Comparison of ENCODE assay signal across 27 cellular contexts in genomic region chr19:39277598-39277997, GRCh38. TPM values are rescaled to one million over a fixed set of nuclear protein-coding genes. Genes with fewer than 3 reads are reported as not detected.
A peak's percentile ranks its signal among the peaks of the same experiment; 100 is the strongest.
DNase-seq lines count a peak whose midpoint lies in the region; ATAC-seq and TF ChIP-seq lines count a peak whose summit lies in the region.
"Had no signal": no experiment of that assay in that cellular context is flagged by ENCODE, and none has a peak within 500 bp of the region (broad histone marks: within the 10 kb centered on the region; RNA-seq: fewer than 3 reads in every experiment).

No MANE protein-coding gene starts in this region.

- H3K9me3 Mint-ChIP-seq in neural crest cell, result peaks cover 3% of the 10 kb centered on the region
- H3K9me3 Mint-ChIP-seq: activated CD4-positive, alpha-beta memory T cell treated with anti-CD3 and anti-CD28 coated beads, Interleukin-2, amount 10 ng/mL, durations not matched to agents 7 days and 5 days; GM23338 had no signal

- no peak overlapping the region for H3K4me3 ChIP-seq in fibroblast of villous mesenchyme (ENCODE audit: low read depth, low read length)
- H3K4me3 ChIP-seq in neuronal stem cell (ENCODE audit: low read length in 2 of 2), result no peak overlapping the region
- H3K4me3 ChIP-seq: GM23338 had no signal

- peaks cover 0 to 5% of the 10 kb centered on the region in 2 donors for H3K9me3 ChIP-seq in neuronal stem cell (replicated peaks in 1 of 2; ENCODE audit: control insufficient read depth in 2 of 2, insufficient read depth in 1 of 2, low read depth in 1 of 2, low read length in 2 of 2)

- no peaks in the 10 kb centered on the region for H3K36me3 Mint-ChIP-seq in neural crest cell (ENCODE audit: low read depth)
- H3K36me3 Mint-ChIP-seq: CD4-positive, alpha-beta memory T cell had no signal

- H2BK120ac ChIP-seq in neuronal stem cell (ENCODE audit: low read depth, low read length), result no peak overlapping the region

- no peaks in the 10 kb centered on the region for H3K4me1 Mint-ChIP-seq in neural crest cell
- H3K4me1 Mint-ChIP-seq: activated CD4-positive, alpha-beta memory T cell treated with anti-CD3 and anti-CD28 coated beads, Interleukin-2, amount 10 ng/mL, durations not matched to agents 7 days and 5 days; CD4-positive, alpha-beta memory T cell; GM23338 had no signal

- H3K14ac ChIP-seq in neuronal stem cell (ENCODE audit: low read length), result no peak overlapping the region

- H3K79me1 ChIP-seq in neuronal stem cell (ENCODE audit: low read depth, low read length), result no peaks in the 10 kb centered on the region

- no peak for TF ChIP-seq CTCF in fibroblast of villous mesenchyme (IDR thresholded peaks at IDR 0.05; ENCODE audit: insufficient read depth, low read depth, low read length)
- TF ChIP-seq CTCF in neural crest cell (conservative IDR thresholded peaks at IDR 0.05), result no peak

- ATAC-seq in HG03159 (IDR thresholded peaks at IDR 0.05; ENCODE audit: unreplicated experiment), result no peak
- ATAC-seq: GM23338 had no signal

- H2AFZ ChIP-seq in neuronal stem cell (ENCODE audit: low read length), result no peak overlapping the region
- H2AFZ ChIP-seq: GM23338 had no signal

- no CpG with 5 or more reads among the region's 7 CpGs for WGBS in neuronal stem cell (ENCODE audit: extremely low coverage in 2 of 2, insufficient read length in 2 of 2, insufficient replicate concordance in 1 of 2), 2 donors

- DNase-seq in ELF-1 (ENCODE audit: low read depth, low spot score) (peak; percentile 20), RPMI7951 (ENCODE audit: low read depth) (peak; percentile 47), fibroblast of villous mesenchyme (ENCODE audit: low read depth) (peak; percentile 26), neural crest cell (ENCODE audit: low read depth, low spot score) (no peak), neuronal stem cell (ENCODE audit: low spot score) (no peak), NCI-H2227 (lab: John Stamatoyannopoulos, UW; ENCODE audit: unreplicated experiment) (no peak), activated T-cell treated with anti-CD3 and anti-CD28 coated beads for 4 hours (no peak)
- DNase-seq: activated CD4-positive, alpha-beta memory T cell treated with anti-CD3 and anti-CD28 coated beads, Interleukin-2, amount 10 ng/mL, durations not matched to agents 7 days and 5 days; activated CD4-positive, CD25-positive, alpha-beta regulatory T cell; activated gamma-delta T cell treated with Interleukin-2 at 50 U/mL for 16 hours; amniotic stem cell; CD4-positive, alpha-beta memory T cell; central memory CD4-positive, alpha-beta T cell; DMS53; foreskin melanocyte; hippocampal formation; IMR-90; NCI-H1436 treated with DMSO at 0.1 percent for 48 hours; NCI-H526; occipital lobe; stimulated activated CD4-positive, alpha-beta T cell treated with anti-CD3 and anti-CD28 coated beads, Interleukin-4, amount 100 ng/mL, for 1 hour; stimulated activated naive CD4-positive, alpha-beta T cell treated with Interleukin-2 at 50 U/mL for 16 hours had no signal

- H2AK5ac ChIP-seq in neuronal stem cell (ENCODE audit: low read depth, low read length), result no peak overlapping the region

- H3K4me1 ChIP-seq in neuronal stem cell (ENCODE audit: control insufficient read depth in 2 of 2, insufficient read depth in 1 of 2, low read depth in 1 of 2, low read length in 2 of 2), result no peaks in the 10 kb centered on the region

- H3K23ac ChIP-seq in neuronal stem cell (ENCODE audit: low read depth, low read length, poor library complexity), result no peak overlapping the region

- no peak overlapping the region for H3K4ac ChIP-seq in neuronal stem cell (ENCODE audit: low read length)

- H3K9ac ChIP-seq in neuronal stem cell (ENCODE audit: low read depth, low read length, poor library complexity), result no peak overlapping the region

- no peak overlapping the region for H3K18ac ChIP-seq in neuronal stem cell (ENCODE audit: low read length)

- no peak overlapping the region for H4K8ac ChIP-seq in neuronal stem cell (ENCODE audit: low read depth, low read length)

- no peak overlapping the region for H2BK15ac ChIP-seq in neuronal stem cell (ENCODE audit: low read length)

- peaks cover 0 to 26% (median 0%) of the 10 kb centered on the region in 3 experiments for H3K27me3 ChIP-seq in neuronal stem cell (ENCODE audit: control insufficient read depth in 3 of 3, insufficient read depth in 3 of 3, low read depth in 1 of 3, low read length in 3 of 3)

- H2BK12ac ChIP-seq in neuronal stem cell (ENCODE audit: low read length), result no peak overlapping the region

- no peak overlapping the region for H3K4me3 Mint-ChIP-seq in neural crest cell
- H3K4me3 Mint-ChIP-seq: activated CD4-positive, alpha-beta memory T cell treated with anti-CD3 and anti-CD28 coated beads, Interleukin-2, amount 10 ng/mL, durations not matched to agents 7 days and 5 days; CD4-positive, alpha-beta memory T cell; GM23338 had no signal

- H2BK5ac ChIP-seq in neuronal stem cell (ENCODE audit: low read length), result no peak overlapping the region

- H3K4me2 ChIP-seq in neuronal stem cell (ENCODE audit: insufficient read depth, low read length, poor library complexity, severe bottlenecking), result no peak overlapping the region
- H3K4me2 ChIP-seq: GM23338 had no signal

- peaks cover 62% of the 10 kb centered on the region for H3K27me3 Mint-ChIP-seq in neural crest cell (ENCODE audit: low read depth)

- no peaks in the 10 kb centered on the region for H3K36me3 ChIP-seq in neuronal stem cell (replicated peaks in 1 of 2; ENCODE audit: control insufficient read depth in 2 of 2, insufficient read depth in 2 of 2, low read length in 2 of 2)

- peak overlapping the region; percentile 90 for H3K27ac Mint-ChIP-seq in neural crest cell (ENCODE audit: unreplicated experiment)
- H3K27ac Mint-ChIP-seq: activated CD4-positive, alpha-beta memory T cell treated with anti-CD3 and anti-CD28 coated beads, Interleukin-2, amount 10 ng/mL, durations not matched to agents 7 days and 5 days; CD4-positive, alpha-beta memory T cell; GM23338 had no signal

- H4K91ac ChIP-seq in neuronal stem cell (ENCODE audit: low read depth, low read length, poor library complexity), result no peak overlapping the region

- H3K27ac ChIP-seq in neuronal stem cell (replicated peaks; ENCODE audit: low read length), result no peak overlapping the region
- H3K27ac ChIP-seq: epithelial cell of prostate had no signal

RNA-seq across cellular contexts. Expression of gene IFNL2, which starts 9.4 kb away (rescaled TPM):
- total RNA-seq in RPMI7951 (2014; rRNA removed; shearing (Covaris generic)), result not detected in 2 replicates
- total RNA-seq in fibroblast of villous mesenchyme (not detected in 2 replicates), neural crest cell (not detected in 2 replicates)
- polyA plus RNA-seq in neuronal stem cell (2013, experiment 1 of 2), result not detected
- polyA plus RNA-seq in neuronal stem cell (2013, experiment 2 of 2), result not detected
- total RNA-seq: activated CD4-positive, alpha-beta memory T cell treated with anti-CD3 and anti-CD28 coated beads, Interleukin-2, amount 10 ng/mL, durations not matched to agents 7 days and 5 days; CD4-positive, alpha-beta memory T cell; GM23338; IMR-90; myocyte; occipital lobe; renal cortical epithelial cell had no signal
- polyA plus RNA-seq: CD4-positive, alpha-beta memory T cell; GM23338; IMR-90 had no signal

RNA-seq across cellular contexts. Expression of gene IFNL1, which starts 18.6 kb away (rescaled TPM):
- total RNA-seq in RPMI7951 (2014; rRNA removed; shearing (Covaris generic)), result not detected in 2 replicates
- total RNA-seq in fibroblast of villous mesenchyme (not detected in 2 replicates), neural crest cell (not detected in 2 replicates)
- polyA plus RNA-seq in neuronal stem cell (2013, experiment 1 of 2), result not detected
- not detected for polyA plus RNA-seq in neuronal stem cell (2013, experiment 2 of 2)
- total RNA-seq: CD4-positive, alpha-beta memory T cell; GM23338; IMR-90; myocyte; occipital lobe; renal cortical epithelial cell had no signal
- polyA plus RNA-seq: GM23338, IMR-90 had no signal

RNA-seq across cellular contexts. Expression of gene IFNL4, which starts 28.9 kb away (rescaled TPM):
- not detected in 2 replicates for total RNA-seq in RPMI7951 (2014; rRNA removed; shearing (Covaris generic))
- total RNA-seq in fibroblast of villous mesenchyme, result not detected in 2 replicates
- total RNA-seq in neural crest cell, result not detected in 2 replicates
- 0.03 TPM for polyA plus RNA-seq in neuronal stem cell (2013, experiment 1 of 2)
- polyA plus RNA-seq in neuronal stem cell (2013, experiment 2 of 2), result 0.03 TPM
- total RNA-seq: activated CD4-positive, alpha-beta memory T cell treated with anti-CD3 and anti-CD28 coated beads, Interleukin-2, amount 10 ng/mL, durations not matched to agents 7 days and 5 days; CD4-positive, alpha-beta memory T cell; GM23338; IMR-90; myocyte; occipital lobe; renal cortical epithelial cell had no signal
- polyA plus RNA-seq: CD4-positive, alpha-beta memory T cell; GM23338; IMR-90 had no signal

RNA-seq across cellular contexts. Expression of gene IFNL3, which starts 32.8 kb away (rescaled TPM):
- not detected in 2 replicates for total RNA-seq in RPMI7951 (2014; rRNA removed; shearing (Covaris generic))
- not detected in 2 replicates for total RNA-seq in fibroblast of villous mesenchyme
- total RNA-seq in neural crest cell, result not detected in 2 replicates
- not detected for polyA plus RNA-seq in neuronal stem cell (2013, experiment 1 of 2)
- 0.06 TPM for polyA plus RNA-seq in neuronal stem cell (2013, experiment 2 of 2)
- total RNA-seq: activated CD4-positive, alpha-beta memory T cell treated with anti-CD3 and anti-CD28 coated beads, Interleukin-2, amount 10 ng/mL, durations not matched to agents 7 days and 5 days; CD4-positive, alpha-beta memory T cell; GM23338; IMR-90; myocyte; occipital lobe; renal cortical epithelial cell had no signal
- polyA plus RNA-seq: CD4-positive, alpha-beta memory T cell; GM23338; IMR-90 had no signal

RNA-seq across cellular contexts. Expression of gene LRFN1, which starts 43.1 kb away (rescaled TPM):
- under 0.01 and 0.36 TPM in 2 replicates for total RNA-seq in RPMI7951 (2014; rRNA removed; shearing (Covaris generic))
- total RNA-seq in fibroblast of villous mesenchyme, result under 0.01 TPM in 1 of 2 replicates, not detected in the other
- total RNA-seq in neural crest cell, result 4.9 and 5.1 TPM in 2 replicates
- polyA plus RNA-seq in neuronal stem cell (2013, experiment 1 of 2), result 8.3 TPM
- polyA plus RNA-seq in neuronal stem cell (2013, experiment 2 of 2), result 7.4 TPM

Comparison
In these comparisons a context has a peak if more than half of its experiments do, and no peak if none do; other contexts are left out.
1. DNase-seq: peak in ELF-1 (single experiment), RPMI7951 (single experiment) and fibroblast of villous mesenchyme (single experiment); none in neural crest cell (single experiment), neuronal stem cell (single experiment), NCI-H2227 (single experiment) and activated T-cell treated with anti-CD3 and anti-CD28 coated beads for 4 hours (single experiment).